Comparison of ENCODE assay signal across 22 cellular contexts in the genomic region with DNA sequence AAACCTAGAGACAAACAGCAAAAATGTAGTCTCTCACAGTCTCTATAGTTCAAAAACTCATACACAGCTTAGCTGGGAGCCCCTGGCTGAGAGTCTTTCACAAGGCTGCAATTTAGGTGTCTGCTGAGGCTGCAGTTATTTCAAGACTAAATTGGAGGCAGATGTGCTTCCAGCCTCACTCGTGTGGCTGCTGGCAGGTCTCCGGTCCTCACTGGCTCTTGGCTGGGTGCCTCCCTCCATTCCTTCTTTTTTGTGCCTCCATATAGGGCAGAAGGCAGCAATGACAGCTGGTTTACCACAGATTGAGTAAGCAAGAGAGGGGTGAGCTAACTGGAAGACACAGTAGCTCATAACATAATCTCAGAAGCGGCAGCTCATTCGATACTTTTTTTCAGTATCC.
"Had no signal": no experiment of that assay in that cellular context is flagged by ENCODE, and none has a peak within 500 bp of the region (broad histone marks: within the 10 kb centered on the region; RNA-seq: fewer than 3 reads in every experiment).

No MANE protein-coding gene starts in this region.

- DNase-seq: activated CD4-positive, alpha-beta T cell treated with anti-CD3 and anti-CD28 coated beads for 4 hours; activated CD8-positive, alpha-beta memory T cell treated with anti-CD3 and anti-CD28 coated beads, Interleukin-2, amount 50 U/mL, for 4 hours; activated CD8-positive, alpha-beta T cell treated with anti-CD3 and anti-CD28 coated beads for 36 hours; activated gamma-delta T cell treated with Interleukin-2 at 50 U/mL for 16 hours; activated naive CD4-positive, alpha-beta T cell treated with anti-CD3 and anti-CD28 coated beads, Interleukin-2, amount 50 U/mL, for 16 hours; activated naive CD8-positive, alpha-beta T cell treated with anti-CD3 and anti-CD28 coated beads, Interleukin-2, amount 10 ng/mL, durations not matched to agents 7 days and 5 days; activated T-cell treated with anti-CD3 and anti-CD28 coated beads, Interleukin-2, amount 50 U/mL, for 72 hours; adrenal gland; aorta; caudate nucleus; MM.1S; NCI-H146; NCI-H187 treated with DMSO at 0.1 percent for 48 hours; NCI-H2081 treated with DMSO at 0.1 percent for 48 hours; NCI-H526; PC-3; SHP77; T-cell; T-helper 2 cell; WERI-Rb-1 had no signal

- ATAC-seq: activated CD8-positive, alpha-beta T cell treated with anti-CD3 and anti-CD28 coated beads for 36 hours; activated T-cell treated with anti-CD3 and anti-CD28 coated beads, Interleukin-2, amount 50 U/mL, for 72 hours; PC-3; T-cell had no signal

- H3K4me3 ChIP-seq: adrenal gland, breast epithelium, SJSA1 had no signal

- H3K4me1 ChIP-seq: adrenal gland, breast epithelium, SJSA1 had no signal

- H3K9me3 ChIP-seq: adrenal gland, breast epithelium had no signal

- H3K36me3 ChIP-seq: adrenal gland, breast epithelium, SJSA1, WERI-Rb-1 had no signal

- H3K27ac ChIP-seq: adrenal gland, breast epithelium, SJSA1, WERI-Rb-1 had no signal

- H3K27me3 ChIP-seq: adrenal gland, breast epithelium, SJSA1 had no signal
